ENCODE assay signal across 9 cellular contexts in the genomic region with DNA sequence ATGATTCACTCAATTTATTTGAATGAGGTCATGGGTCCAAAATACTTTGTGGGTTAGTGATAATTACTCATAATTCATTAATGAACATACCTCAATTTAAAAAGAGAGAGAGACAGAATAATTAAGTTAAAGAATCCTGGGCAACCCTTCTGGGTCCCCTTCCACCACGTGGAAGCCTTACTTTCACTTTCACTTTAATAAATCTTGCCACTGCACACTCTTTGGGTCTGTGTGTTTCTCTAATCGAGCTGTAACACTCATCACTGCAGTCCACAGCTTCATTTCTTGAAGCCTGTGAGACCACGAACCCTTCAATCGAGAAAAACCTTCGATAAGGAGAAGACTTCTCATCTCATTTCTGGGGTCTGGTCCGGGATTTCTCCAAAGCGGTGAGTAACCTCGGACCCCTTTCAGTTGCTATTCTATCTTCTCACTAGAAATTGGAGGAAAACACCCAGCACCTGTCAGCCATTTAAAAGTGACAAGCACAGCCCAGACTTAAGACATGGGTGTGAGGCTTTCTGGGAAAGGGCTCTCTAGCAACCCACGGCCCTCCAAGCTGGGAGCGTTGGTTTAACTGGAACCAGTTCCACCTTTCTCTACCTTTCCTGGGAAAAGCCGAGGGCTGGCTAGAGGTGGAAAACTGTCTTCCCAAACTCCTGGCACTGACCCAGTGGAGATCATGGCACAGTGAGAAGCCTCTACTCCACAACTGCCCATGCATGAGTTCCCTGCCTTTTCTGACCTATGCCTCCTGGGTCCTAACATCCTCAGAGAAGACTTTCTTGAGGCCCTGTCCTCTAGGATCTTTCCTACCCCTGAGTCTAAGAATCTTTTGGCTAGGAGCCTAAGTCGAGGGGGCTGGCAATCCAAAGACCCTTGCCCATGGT.
DNase-seq lines count a peak whose midpoint lies in the region; ATAC-seq and TF ChIP-seq lines count a peak whose summit lies in the region.
"Had no signal": no experiment of that assay in that cellular context is flagged by ENCODE, and none has a peak within 500 bp of the region (broad histone marks: within the 10 kb centered on the region; RNA-seq: fewer than 3 reads in every experiment).

No MANE protein-coding gene starts in this region.

- H3K9me3 ChIP-seq in MG63: peaks cover 4% of the 10 kb centered on the region; the same call in 1 of the 2 replicates
- no peaks in the 10 kb centered on the region for H3K9me3 ChIP-seq in colonic mucosa
- no peaks in the 10 kb centered on the region for H3K9me3 ChIP-seq in neuron (ENCODE audit: low read length)

- ATAC-seq in GM19452 (IDR thresholded peaks at IDR 0.05; ENCODE audit: unreplicated experiment): no peak
- no peak for ATAC-seq in HG02678 (IDR thresholded peaks at IDR 0.05; ENCODE audit: unreplicated experiment)

- H3K9ac ChIP-seq in colonic mucosa (ENCODE audit: low read depth in 2 of 2, low read length in 2 of 2): no peak overlapping the region

- H3K27ac ChIP-seq in colonic mucosa: no peak overlapping the region

- no peak for TF ChIP-seq CTCF in colonic mucosa (IDR thresholded peaks at IDR 0.05)
- TF ChIP-seq CTCF in GM10266 (IDR thresholded peaks at IDR 0.05; ENCODE audit: control insufficient read depth, insufficient read depth, low read depth, missing control alignments): no peak

- H2AFZ ChIP-seq in neuron (ENCODE audit: low read depth, low read length): peak overlapping the region; percentile 49

- H3K4me3 ChIP-seq in MG63 (peak overlapping the region; percentile 38), colonic mucosa (no peak overlapping the region), neuron (ENCODE audit: low read length) (no peak overlapping the region)

- DNase-seq in EL (peak; percentile 38), MG63 (no peak), colonic mucosa (peak; percentile 23), NCI-H2227 (lab: John Stamatoyannopoulos, UW; ENCODE audit: unreplicated experiment) (no peak), GM10266 (ENCODE audit: extremely low spot score) (no peak)
- DNase-seq: NCI-H2029 treated with DMSO at 0.1 percent for 48 hours had no signal

- H3K36me3 ChIP-seq in MG63 (no peaks in the 10 kb centered on the region), colonic mucosa (no peaks in the 10 kb centered on the region), neuron (ENCODE audit: insufficient read depth, low read length) (no peaks in the 10 kb centered on the region)

- intact Hi-C loops in colonic mucosa (cut with DNase I): no loop called here

- H3K4me1 ChIP-seq in colonic mucosa: no peaks in the 10 kb centered on the region
- H3K4me1 ChIP-seq in neuron (ENCODE audit: insufficient read depth, low read length): peaks cover 5% of the 10 kb centered on the region

- H3K27me3 ChIP-seq in MG63: no peaks in the 10 kb centered on the region
- no peaks in the 10 kb centered on the region for H3K27me3 ChIP-seq in colonic mucosa
- no peaks in the 10 kb centered on the region for H3K27me3 ChIP-seq in neuron (ENCODE audit: insufficient read depth, low read length)

Comparison
In these comparisons a context has a peak if more than half of its experiments do, and no peak if none do; other contexts are left out.
1. DNase-seq: peak in EL (single experiment) and colonic mucosa (single experiment); none in MG63 (single experiment), NCI-H2227 (single experiment) and GM10266 (single experiment).